ENCODE assay signal across 1 cellular context in the genomic region with DNA sequence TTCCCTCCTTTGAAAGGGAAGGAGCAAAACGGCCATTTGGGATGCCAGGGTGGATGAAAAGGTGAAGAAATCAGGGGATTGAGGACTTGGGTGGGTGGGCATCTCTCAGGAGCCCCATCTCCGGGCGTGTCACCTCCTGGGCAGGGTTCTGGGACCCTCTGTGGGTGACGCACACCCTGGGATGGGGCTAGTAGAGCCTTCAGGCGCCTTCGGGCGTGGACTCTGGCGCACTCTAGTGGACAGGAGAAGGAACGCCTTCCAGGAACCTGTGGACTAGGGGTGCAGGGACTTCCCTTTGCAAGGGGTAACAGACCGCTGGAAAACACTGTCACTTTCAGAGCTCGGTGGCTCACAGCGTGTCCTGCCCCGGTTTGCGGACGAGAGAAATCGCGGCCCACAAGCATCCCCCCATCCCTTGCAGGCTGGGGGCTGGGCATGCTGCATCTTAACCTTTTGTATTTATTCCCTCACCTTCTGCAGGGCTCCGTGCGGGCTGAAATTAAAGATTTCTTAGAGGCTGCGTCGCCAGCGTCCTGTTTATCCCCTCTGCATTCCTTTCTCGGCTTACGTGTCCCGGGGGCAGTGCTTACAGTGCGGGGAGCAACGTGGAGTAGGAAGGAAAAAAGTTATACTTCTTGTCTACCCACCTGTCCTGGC.
TF ChIP-seq lines count a peak whose summit lies in the region.

No MANE protein-coding gene starts in this region.

TF ChIP-seq in HepG2, 621 proteins besides CTCF, POLR2A, EP300 and RAD21:
- peak; percentile 50 for TF ChIP-seq ZNF501 (CRISPR knock-in tag; IDR thresholded peaks at IDR 0.05)
- no peak for TF ChIP-seq ATF7 (IDR thresholded peaks at IDR 0.05)
- no peak for TF ChIP-seq ATF7 (CRISPR knock-in tag; IDR thresholded peaks at IDR 0.05)
- no peak for TF ChIP-seq SALL1 (CRISPR knock-in tag; IDR thresholded peaks at IDR 0.05)
- no peak for TF ChIP-seq HMGA1 (CRISPR knock-in tag; conservative IDR thresholded peaks at IDR 0.05)
- TF ChIP-seq SMYD3 (CRISPR knock-in tag; IDR thresholded peaks at IDR 0.05), result no peak
- TF ChIP-seq HOXA7 (CRISPR knock-in tag; IDR thresholded peaks at IDR 0.05), result no peak
- no peak for TF ChIP-seq JARID2 (CRISPR knock-in tag; IDR thresholded peaks at IDR 0.05; ENCODE audit: insufficient replicate concordance)
- TF ChIP-seq KLF11 (CRISPR knock-in tag; IDR thresholded peaks at IDR 0.05), result no peak
- no peak for TF ChIP-seq RNF2 (conservative IDR thresholded peaks at IDR 0.05; ENCODE audit: low read depth)
- TF ChIP-seq GATAD1 (CRISPR knock-in tag; IDR thresholded peaks at IDR 0.05), result no peak
- TF ChIP-seq HNF4G (IDR thresholded peaks at IDR 0.05; ENCODE audit: borderline replicate concordance, low read depth, low read length), result no peak
- no peak for TF ChIP-seq HNF4G (CRISPR knock-in tag; IDR thresholded peaks at IDR 0.05; ENCODE audit: borderline replicate concordance, low read depth)
- TF ChIP-seq HOMEZ (CRISPR knock-in tag; IDR thresholded peaks at IDR 0.05; ENCODE audit: low read depth), result no peak
- TF ChIP-seq STAG1 (CRISPR knock-in tag; IDR thresholded peaks at IDR 0.05), result peak; percentile 89
- TF ChIP-seq KMT2B (CRISPR knock-in tag; IDR thresholded peaks at IDR 0.05), result no peak
- 0 out of 2 replicates have a peak, but pooled peaks have one; percentile 24 for TF ChIP-seq ZNF567 (CRISPR knock-in tag; IDR thresholded peaks at IDR 0.05; ENCODE audit: borderline replicate concordance)
- TF ChIP-seq, protein P1, sequence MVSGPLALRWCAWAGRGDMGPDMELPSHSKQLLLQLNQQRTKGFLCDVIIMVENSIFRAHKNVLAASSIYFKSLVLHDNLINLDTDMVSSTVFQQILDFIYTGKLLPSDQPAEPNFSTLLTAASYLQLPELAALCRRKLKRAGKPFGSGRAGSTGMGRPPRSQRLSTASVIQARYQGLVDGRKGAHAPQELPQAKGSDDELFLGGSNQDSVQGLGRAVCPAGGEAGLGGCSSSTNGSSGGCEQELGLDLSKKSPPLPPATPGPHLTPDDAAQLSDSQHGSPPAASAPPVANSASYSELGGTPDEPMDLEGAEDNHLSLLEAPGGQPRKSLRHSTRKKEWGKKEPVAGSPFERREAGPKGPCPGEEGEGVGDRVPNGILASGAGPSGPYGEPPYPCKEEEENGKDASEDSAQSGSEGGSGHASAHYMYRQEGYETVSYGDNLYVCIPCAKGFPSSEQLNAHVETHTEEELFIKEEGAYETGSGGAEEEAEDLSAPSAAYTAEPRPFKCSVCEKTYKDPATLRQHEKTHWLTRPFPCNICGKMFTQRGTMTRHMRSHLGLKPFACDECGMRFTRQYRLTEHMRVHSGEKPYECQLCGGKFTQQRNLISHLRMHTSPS (CRISPR knock-in tag; IDR thresholded peaks at IDR 0.05; ENCODE audit: low read depth), result no peak
- TF ChIP-seq, protein P2, sequence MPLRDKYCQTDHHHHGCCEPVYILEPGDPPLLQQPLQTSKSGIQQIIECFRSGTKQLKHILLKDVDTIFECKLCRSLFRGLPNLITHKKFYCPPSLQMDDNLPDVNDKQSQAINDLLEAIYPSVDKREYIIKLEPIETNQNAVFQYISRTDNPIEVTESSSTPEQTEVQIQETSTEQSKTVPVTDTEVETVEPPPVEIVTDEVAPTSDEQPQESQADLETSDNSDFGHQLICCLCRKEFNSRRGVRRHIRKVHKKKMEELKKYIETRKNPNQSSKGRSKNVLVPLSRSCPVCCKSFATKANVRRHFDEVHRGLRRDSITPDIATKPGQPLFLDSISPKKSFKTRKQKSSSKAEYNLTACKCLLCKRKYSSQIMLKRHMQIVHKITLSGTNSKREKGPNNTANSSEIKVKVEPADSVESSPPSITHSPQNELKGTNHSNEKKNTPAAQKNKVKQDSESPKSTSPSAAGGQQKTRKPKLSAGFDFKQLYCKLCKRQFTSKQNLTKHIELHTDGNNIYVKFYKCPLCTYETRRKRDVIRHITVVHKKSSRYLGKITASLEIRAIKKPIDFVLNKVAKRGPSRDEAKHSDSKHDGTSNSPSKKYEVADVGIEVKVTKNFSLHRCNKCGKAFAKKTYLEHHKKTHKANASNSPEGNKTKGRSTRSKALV (CRISPR knock-in tag; IDR thresholded peaks at IDR 0.05), result no peak
- TF ChIP-seq ZSCAN20 (CRISPR knock-in tag; IDR thresholded peaks at IDR 0.05; ENCODE audit: borderline replicate concordance), result no peak
- 0 out of 2 replicates have a peak, but pooled peaks have one; percentile 57 for TF ChIP-seq ZNF274 (CRISPR knock-in tag; IDR thresholded peaks at IDR 0.05)
- TF ChIP-seq, protein P3, sequence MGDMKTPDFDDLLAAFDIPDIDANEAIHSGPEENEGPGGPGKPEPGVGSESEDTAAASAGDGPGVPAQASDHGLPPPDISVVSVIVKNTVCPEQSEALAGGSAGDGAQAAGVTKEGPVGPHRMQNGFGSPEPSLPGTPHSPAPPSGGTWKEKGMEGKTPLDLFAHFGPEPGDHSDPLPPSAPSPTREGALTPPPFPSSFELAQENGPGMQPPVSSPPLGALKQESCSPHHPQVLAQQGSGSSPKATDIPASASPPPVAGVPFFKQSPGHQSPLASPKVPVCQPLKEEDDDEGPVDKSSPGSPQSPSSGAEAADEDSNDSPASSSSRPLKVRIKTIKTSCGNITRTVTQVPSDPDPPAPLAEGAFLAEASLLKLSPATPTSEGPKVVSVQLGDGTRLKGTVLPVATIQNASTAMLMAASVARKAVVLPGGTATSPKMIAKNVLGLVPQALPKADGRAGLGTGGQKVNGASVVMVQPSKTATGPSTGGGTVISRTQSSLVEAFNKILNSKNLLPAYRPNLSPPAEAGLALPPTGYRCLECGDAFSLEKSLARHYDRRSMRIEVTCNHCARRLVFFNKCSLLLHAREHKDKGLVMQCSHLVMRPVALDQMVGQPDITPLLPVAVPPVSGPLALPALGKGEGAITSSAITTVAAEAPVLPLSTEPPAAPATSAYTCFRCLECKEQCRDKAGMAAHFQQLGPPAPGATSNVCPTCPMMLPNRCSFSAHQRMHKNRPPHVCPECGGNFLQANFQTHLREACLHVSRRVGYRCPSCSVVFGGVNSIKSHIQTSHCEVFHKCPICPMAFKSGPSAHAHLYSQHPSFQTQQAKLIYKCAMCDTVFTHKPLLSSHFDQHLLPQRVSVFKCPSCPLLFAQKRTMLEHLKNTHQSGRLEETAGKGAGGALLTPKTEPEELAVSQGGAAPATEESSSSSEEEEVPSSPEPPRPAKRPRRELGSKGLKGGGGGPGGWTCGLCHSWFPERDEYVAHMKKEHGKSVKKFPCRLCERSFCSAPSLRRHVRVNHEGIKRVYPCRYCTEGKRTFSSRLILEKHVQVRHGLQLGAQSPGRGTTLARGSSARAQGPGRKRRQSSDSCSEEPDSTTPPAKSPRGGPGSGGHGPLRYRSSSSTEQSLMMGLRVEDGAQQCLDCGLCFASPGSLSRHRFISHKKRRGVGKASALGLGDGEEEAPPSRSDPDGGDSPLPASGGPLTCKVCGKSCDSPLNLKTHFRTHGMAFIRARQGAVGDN (CRISPR knock-in tag; IDR thresholded peaks at IDR 0.05), result peak; percentile 29; the same call in 1 of the 2 replicates
- TF ChIP-seq ZNF441 (CRISPR knock-in tag; IDR thresholded peaks at IDR 0.05; ENCODE audit: borderline replicate concordance), result no peak
- peak; percentile 51 for TF ChIP-seq SMC3 (IDR thresholded peaks at IDR 0.05; ENCODE audit: low read length)
- TF ChIP-seq HIVEP1 (CRISPR knock-in tag; IDR thresholded peaks at IDR 0.05), result no peak
- TF ChIP-seq FOSL2 (CRISPR knock-in tag; IDR thresholded peaks at IDR 0.05), result peak; percentile 31; the same call in 1 of the 2 replicates
- no peak for TF ChIP-seq CREB3 (CRISPR knock-in tag; IDR thresholded peaks at IDR 0.05)
- no peak for TF ChIP-seq CHD2 (IDR thresholded peaks at IDR 0.05; ENCODE audit: low read depth, low read length)
- TF ChIP-seq, protein P4, sequence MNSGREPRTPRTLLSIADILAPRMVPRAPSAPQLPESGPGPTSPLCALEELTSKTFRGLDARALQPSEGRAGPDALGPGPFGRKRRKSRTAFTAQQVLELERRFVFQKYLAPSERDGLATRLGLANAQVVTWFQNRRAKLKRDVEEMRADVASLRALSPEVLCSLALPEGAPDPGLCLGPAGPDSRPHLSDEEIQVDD (CRISPR knock-in tag; IDR thresholded peaks at IDR 0.05; ENCODE audit: borderline replicate concordance), result no peak
